Comparison of ENCODE assay signal across 29 cellular contexts in the genomic region with DNA sequence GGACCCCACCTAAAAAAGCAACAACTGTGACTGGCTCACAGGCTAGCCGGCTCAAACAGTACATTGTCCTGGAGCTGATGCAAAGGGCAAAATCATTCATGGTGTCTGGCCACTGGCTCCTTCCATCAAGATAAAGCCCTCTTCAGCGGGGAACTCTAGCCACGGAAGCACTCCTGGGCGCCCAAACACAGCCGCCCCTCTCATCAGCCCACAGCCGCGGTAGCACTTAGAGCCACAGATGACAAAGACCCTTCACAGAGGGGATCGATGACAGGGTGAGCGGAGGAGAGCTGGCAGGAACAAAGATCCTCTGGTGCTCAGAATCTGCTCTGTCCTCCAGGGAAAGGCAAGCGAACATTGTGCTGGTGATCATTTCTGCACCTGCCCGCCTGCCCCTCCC.
DNase-seq lines count a peak whose midpoint lies in the region; ATAC-seq and TF ChIP-seq lines count a peak whose summit lies in the region.
"Had no signal": no experiment of that assay in that cellular context is flagged by ENCODE, and none has a peak within 500 bp of the region (broad histone marks: within the 10 kb centered on the region; RNA-seq: fewer than 3 reads in every experiment).

No MANE protein-coding gene starts in this region.

- H3K9me3 ChIP-seq in H9 (ENCODE audit: control insufficient read depth, low read depth, low read length), result no peaks in the 10 kb centered on the region
- no peaks in the 10 kb centered on the region for H3K9me3 ChIP-seq in neural cell (ENCODE audit: low read length)
- no peaks in the 10 kb centered on the region for H3K9me3 ChIP-seq in aorta (ENCODE audit: control insufficient read depth, low read length)
- H3K9me3 ChIP-seq: BLaER1 treated with 17β-estradiol and CSF1 and Interleukin-3, amounts not matched to agents 10 nM and 100 nM; esophagus squamous epithelium; HAP-1; heart right ventricle; SJCRH30 had no signal

- no peak overlapping the region for H2BK20ac ChIP-seq in H9 (ENCODE audit: low read depth, low read length, poor library complexity, severe bottlenecking)

- peaks cover 32 to 33% of the 10 kb centered on the region in 2 experiments for H3K4me1 Mint-ChIP-seq in H9
- H3K4me1 Mint-ChIP-seq: IgD-negative memory B cell; naive B cell; stimulated activated memory B cell treated with anti-CD40 and anti-IgM and Interleukin-4, amounts not matched to agents 10 μg/mL and 1 μg/mL and 100 μg/mL, for 72 hours had no signal

- DNase-seq in H9 (no peak), NCI-H128 (lab: John Stamatoyannopoulos, UW; ENCODE audit: unreplicated experiment) (peak; percentile 32), NCI-H345 treated with DMSO at 0.1 percent for 48 hours (lab: John Stamatoyannopoulos, UW; ENCODE audit: unreplicated experiment) (peak; percentile 10), aorta (no peak), DMS53 (lab: John Stamatoyannopoulos, UW) (no peak), middle frontal gyrus (ENCODE audit: extremely low spot score, low spot score) (no peak)
- DNase-seq: activated CD4-positive, alpha-beta T cell treated with anti-CD3 and anti-CD28 coated beads for 36 hours; activated CD8-positive, alpha-beta memory T cell treated with anti-CD3 and anti-CD28 coated beads, Interleukin-2, amount 50 U/mL, for 48 hours; activated CD8-positive, alpha-beta T cell treated with anti-CD3 and anti-CD28 coated beads for 36 hours; activated naive CD4-positive, alpha-beta T cell treated with anti-CD3 and anti-CD28 coated beads for 36 hours; dorsolateral prefrontal cortex; esophagus squamous epithelium; foreskin melanocyte; heart right ventricle; kidney; naive B cell; NCI-H2081 treated with DMSO at 0.1 percent for 48 hours; NCI-H526; T1000 had no signal

- no peak overlapping the region for H3K27ac ChIP-seq in H9 (ENCODE audit: insufficient read length, low read depth, low read length)
- no peak overlapping the region for H3K27ac ChIP-seq in neural cell (ENCODE audit: low read length)
- H3K27ac ChIP-seq in aorta (ENCODE audit: low read depth in 1 of 2, low read length in 2 of 2), result no peak overlapping the region
- H3K27ac ChIP-seq: BLaER1 treated with 17β-estradiol and CSF1 and Interleukin-3, amounts not matched to agents 10 nM and 100 nM; dorsolateral prefrontal cortex; esophagus squamous epithelium; heart right ventricle; SJCRH30; VCaP had no signal

- H4K8ac ChIP-seq in H9 (replicated peaks; ENCODE audit: insufficient read length, low read depth, low read length), result no peak overlapping the region

- peaks cover 6% of the 10 kb centered on the region; the same call in 1 of the 2 replicates for H3K27me3 Mint-ChIP-seq in H9 (ENCODE audit: low read depth)
- H3K27me3 Mint-ChIP-seq: IgD-negative memory B cell; stimulated activated memory B cell treated with anti-CD40 and anti-IgM and Interleukin-4, amounts not matched to agents 10 μg/mL and 1 μg/mL and 100 μg/mL, for 72 hours had no signal

- no peak overlapping the region; a peak in 1 of 7 replicates for H3K27ac Mint-ChIP-seq in H9
- H3K27ac Mint-ChIP-seq: activated CD4-positive, alpha-beta T cell treated with anti-CD3 and anti-CD28 coated beads for 36 hours; activated CD8-positive, alpha-beta T cell treated with anti-CD3 and anti-CD28 coated beads for 36 hours; activated naive CD4-positive, alpha-beta T cell treated with anti-CD3 and anti-CD28 coated beads for 36 hours; activated T-helper 1 cell treated with anti-CD3 and anti-CD28 coated beads, Interleukin-12 subunit alpha, Interleukin-12 subunit beta, Interleukin-2, Interleukin-4 antibody, amounts not matched to agents 30 ng/mL and 10 ng/mL and 1 ng/mL, durations not matched to agents 14 hours and 24 hours and 36 hours; IgD-negative memory B cell; mesothelial cell of epicardium; naive B cell; stimulated activated memory B cell treated with anti-CD40 and anti-IgM and Interleukin-4, amounts not matched to agents 10 μg/mL and 1 μg/mL and 100 μg/mL, for 72 hours; type B pancreatic cell had no signal

- H3K18ac ChIP-seq in H9 (ENCODE audit: insufficient read length, low read depth, low read length), result no peak overlapping the region

- intact Hi-C loops in aorta (cut with DNase I), result no loop called here

- H3K23me2 ChIP-seq in H9 (ENCODE audit: insufficient read length, low read depth, low read length, poor library complexity, severe bottlenecking), result no peaks in the 10 kb centered on the region

- H3K79me1 ChIP-seq in H9 (ENCODE audit: insufficient read depth, low read depth, low read length, poor library complexity, severe bottlenecking), result no peaks in the 10 kb centered on the region

- H3K4me2 ChIP-seq in H9 (ENCODE audit: insufficient read depth, insufficient read length, low read length) (no peak overlapping the region), neural cell (ENCODE audit: low read length) (no peak overlapping the region)
- H3K4me2 ChIP-seq: BLaER1 treated with 17β-estradiol and CSF1 and Interleukin-3, amounts not matched to agents 10 nM and 100 nM had no signal

- H3F3A ChIP-seq in neural cell (ENCODE audit: insufficient read depth, low read length, poor library complexity, severe bottlenecking), result no peaks in the 10 kb centered on the region

- no peak for TF ChIP-seq RAD21 in neural cell (conservative IDR thresholded peaks at IDR 0.05)

- no peak overlapping the region for H4K5ac ChIP-seq in H9 (ENCODE audit: insufficient read length, low read depth, low read length)

- H3K36me3 Mint-ChIP-seq in H9 (ENCODE audit: insufficient read depth in 1 of 3, low read depth in 3 of 3), result no peaks in the 10 kb centered on the region
- H3K36me3 Mint-ChIP-seq: IgD-negative memory B cell; mesothelial cell of epicardium; naive B cell; stimulated activated memory B cell treated with anti-CD40 and anti-IgM and Interleukin-4, amounts not matched to agents 10 μg/mL and 1 μg/mL and 100 μg/mL, for 72 hours; type B pancreatic cell had no signal

- H3K27me3 ChIP-seq in H9 (ENCODE audit: insufficient read depth, low read length) (no peaks in the 10 kb centered on the region; the same call in 1 of the 2 replicates), neural cell (ENCODE audit: insufficient read depth, low read depth, low read length) (no peaks in the 10 kb centered on the region), aorta (ENCODE audit: control insufficient read depth in 1 of 2, insufficient read depth in 2 of 2, low read length in 1 of 2) (no peaks in the 10 kb centered on the region)
- H3K27me3 ChIP-seq: BLaER1 treated with 17β-estradiol and CSF1 and Interleukin-3, amounts not matched to agents 10 nM and 100 nM had no signal

- no peak overlapping the region for H3T11ph ChIP-seq in H9 (ENCODE audit: low read length)

- no peak overlapping the region for H3K23ac ChIP-seq in H9 (ENCODE audit: insufficient read length, low read depth, low read length)

- no peak overlapping the region for H3K4me3 Mint-ChIP-seq in H9
- H3K4me3 Mint-ChIP-seq: activated CD4-positive, alpha-beta T cell treated with anti-CD3 and anti-CD28 coated beads for 36 hours; activated CD8-positive, alpha-beta T cell treated with anti-CD3 and anti-CD28 coated beads for 36 hours; activated naive CD4-positive, alpha-beta T cell treated with anti-CD3 and anti-CD28 coated beads for 36 hours; activated T-helper 1 cell treated with anti-CD3 and anti-CD28 coated beads, Interleukin-12 subunit alpha, Interleukin-12 subunit beta, Interleukin-2, Interleukin-4 antibody, amounts not matched to agents 30 ng/mL and 10 ng/mL and 1 ng/mL, durations not matched to agents 14 hours and 24 hours and 36 hours; IgD-negative memory B cell; mesothelial cell of epicardium; naive B cell; stimulated activated memory B cell treated with anti-CD40 and anti-IgM and Interleukin-4, amounts not matched to agents 10 μg/mL and 1 μg/mL and 100 μg/mL, for 72 hours; type B pancreatic cell had no signal

- H3K4me1 ChIP-seq in H9 (ENCODE audit: insufficient read depth, low read length) (peaks cover 9% of the 10 kb centered on the region; the same call in 1 of the 2 replicates), aorta (ENCODE audit: control insufficient read depth in 1 of 2, insufficient read depth in 2 of 2, low read length in 2 of 2) (no peaks in the 10 kb centered on the region)
- H3K4me1 ChIP-seq: BLaER1 treated with 17β-estradiol and CSF1 and Interleukin-3, amounts not matched to agents 10 nM and 100 nM; SJCRH30 had no signal

- H2BK12ac ChIP-seq in H9 (ENCODE audit: insufficient read length, low read depth, low read length), result no peak overlapping the region

- no peak overlapping the region for H4K91ac ChIP-seq in H9 (ENCODE audit: insufficient read length, low read depth, low read length)

- no peak overlapping the region for H3K56ac ChIP-seq in H9 (ENCODE audit: insufficient read length, low read depth, low read length)

- no peak overlapping the region for H2BK120ac ChIP-seq in H9 (ENCODE audit: low read depth, low read length, poor library complexity, severe bottlenecking)

- no peak overlapping the region for H3K4ac ChIP-seq in H9 (ENCODE audit: low read depth, low read length)

- no peak for ATAC-seq in aorta (ENCODE audit: low FRiP score)
- ATAC-seq: activated CD4-positive, alpha-beta T cell treated with anti-CD3 and anti-CD28 coated beads for 36 hours; activated CD8-positive, alpha-beta T cell treated with anti-CD3 and anti-CD28 coated beads for 36 hours; stimulated activated memory B cell treated with anti-CD40 and anti-IgM and Interleukin-4, amounts not matched to agents 10 μg/mL and 1 μg/mL and 100 μg/mL, for 72 hours had no signal

- WGBS in H9 (ENCODE audit: extremely low coverage, insufficient read length, low lambda C conversion rate), result no CpG with 5 or more reads among the region's 11 CpGs
- 87 to 92% methylated on average over 11 of the region's 11 CpGs for WGBS in aorta, 2 donors

- no peak overlapping the region for H2AFZ ChIP-seq in H9 (ENCODE audit: low read length)
- no peak overlapping the region for H2AFZ ChIP-seq in neural cell (ENCODE audit: low read depth, low read length)

- TF ChIP-seq CTCF in H9 (conservative IDR thresholded peaks at IDR 0.05) (no peak), neural cell (IDR thresholded peaks at IDR 0.05; ENCODE audit: poor library complexity, severe bottlenecking) (no peak)

- no peak overlapping the region for H2BK5ac ChIP-seq in H9 (ENCODE audit: insufficient read length, low read length)

- no peak overlapping the region for H2AK5ac ChIP-seq in H9 (ENCODE audit: insufficient read length, low read length)

- H4K20me1 ChIP-seq in H9 (ENCODE audit: control insufficient read depth, insufficient read depth, insufficient read length) (no peaks in the 10 kb centered on the region), neural cell (ENCODE audit: insufficient read depth) (no peaks in the 10 kb centered on the region)
- H4K20me1 ChIP-seq: BLaER1 treated with 17β-estradiol and CSF1 and Interleukin-3, amounts not matched to agents 10 nM and 100 nM had no signal

- 0 out of 2 replicates have a peak overlapping the region, but pooled peaks have one; percentile 10 for H3K14ac ChIP-seq in H9 (ENCODE audit: insufficient read depth, low read length)

- no peaks in the 10 kb centered on the region; a peak in 1 of 5 replicates for H3K9me3 Mint-ChIP-seq in H9
- H3K9me3 Mint-ChIP-seq: activated naive CD4-positive, alpha-beta T cell treated with anti-CD3 and anti-CD28 coated beads for 36 hours; activated T-helper 1 cell treated with anti-CD3 and anti-CD28 coated beads, Interleukin-12 subunit alpha, Interleukin-12 subunit beta, Interleukin-2, Interleukin-4 antibody, amounts not matched to agents 30 ng/mL and 10 ng/mL and 1 ng/mL, durations not matched to agents 14 hours and 24 hours and 36 hours; mesothelial cell of epicardium; stimulated activated memory B cell treated with anti-CD40 and anti-IgM and Interleukin-4, amounts not matched to agents 10 μg/mL and 1 μg/mL and 100 μg/mL, for 72 hours; type B pancreatic cell had no signal

- H3K9ac ChIP-seq in H9 (ENCODE audit: extremely low read depth, insufficient read length, low read length) (no peak overlapping the region), neural cell (ENCODE audit: low read length) (no peak overlapping the region)
- H3K9ac ChIP-seq: BLaER1 treated with 17β-estradiol and CSF1 and Interleukin-3, amounts not matched to agents 10 nM and 100 nM had no signal

- TF ChIP-seq EP300 in neural cell (conservative IDR thresholded peaks at IDR 0.05; ENCODE audit: poor library complexity, severe bottlenecking), result no peak

- H2BK15ac ChIP-seq in H9 (ENCODE audit: low read depth, low read length), result no peak overlapping the region

- no peaks in the 10 kb centered on the region for H3K9me2 ChIP-seq in neural cell (ENCODE audit: insufficient read depth, low read length)

- no peaks in the 10 kb centered on the region for H3K79me2 ChIP-seq in H9 (ENCODE audit: insufficient read depth, low read length)
- no peaks in the 10 kb centered on the region for H3K79me2 ChIP-seq in neural cell (replicated peaks; ENCODE audit: insufficient read depth, low read length)

- H3K36me3 ChIP-seq in neural cell (ENCODE audit: insufficient read depth, low read length) (no peaks in the 10 kb centered on the region), aorta (ENCODE audit: control insufficient read depth in 1 of 2, insufficient read depth in 2 of 2, low read length in 1 of 2) (no peaks in the 10 kb centered on the region)
- H3K36me3 ChIP-seq: BLaER1 treated with 17β-estradiol and CSF1 and Interleukin-3, amounts not matched to agents 10 nM and 100 nM; esophagus squamous epithelium; HAP-1; heart right ventricle; SJCRH30 had no signal

- H3K4me3 ChIP-seq in neural cell (ENCODE audit: low read length) (no peak overlapping the region), aorta (ENCODE audit: low read length in 2 of 2) (no peak overlapping the region)
- H3K4me3 ChIP-seq: BLaER1 treated with 17β-estradiol and CSF1 and Interleukin-3, amounts not matched to agents 10 nM and 100 nM; dorsolateral prefrontal cortex; esophagus squamous epithelium; HAP-1; heart right ventricle; SJCRH30 had no signal

Comparison
In these comparisons a context has a peak if more than half of its experiments do, and no peak if none do; other contexts are left out.
1. DNase-seq: peak in NCI-H128 (single experiment) and NCI-H345 treated with DMSO at 0.1 percent for 48 hours (single experiment); none in H9 (single experiment), aorta (0 of 2), DMS53 (single experiment) and middle frontal gyrus (single experiment).